In genomic region chr9:127356906-127357305, GRCh38 we compare ENCODE assay signal across 31 cellular contexts. TPM values are rescaled to one million over a fixed set of nuclear protein-coding genes. Genes with fewer than 3 reads are reported as not detected.
"Had no signal": no experiment of that assay in that cellular context is flagged by ENCODE, and none has a peak within 500 bp of the region (broad histone marks: within the 10 kb centered on the region; RNA-seq: fewer than 3 reads in every experiment).

No MANE protein-coding gene starts in this region.

- DNase-seq: natural killer cell; occipital lobe; ovary; posterior cingulate gyrus; psoas muscle; right cardiac atrium; right lobe of liver; sigmoid colon; small intestine; stimulated activated CD4-positive, alpha-beta T cell treated with anti-CD3 and anti-CD28 coated beads, Interleukin-15, amount 100 ng/mL, for 24 hours; stimulated activated CD4-positive, alpha-beta T cell treated with anti-CD3 and anti-CD28 coated beads, Interleukin-2, amount 100 ng/mL, for 24 hours; stimulated activated CD4-positive, alpha-beta T cell treated with anti-CD3 and anti-CD28 coated beads, Interleukin-2, amount 100 ng/mL, for 48 hours; stimulated activated CD4-positive, alpha-beta T cell treated with anti-CD3 and anti-CD28 coated beads, Interleukin-4, amount 100 ng/mL, for 24 hours; stimulated activated naive B cell treated with anti-CD40 and anti-IgM and Interleukin-4, amounts not matched to agents 10 μg/mL and 1 μg/mL and 100 μg/mL, for 72 hours; stimulated activated naive CD4-positive, alpha-beta T cell treated with Interleukin-2 at 50 U/mL for 16 hours; substantia nigra; testis; tibial artery; transverse colon; upper lobe of left lung had no signal

- H3K27me3 ChIP-seq: neural progenitor cell, neutrophil, ovary, right lobe of liver, sigmoid colon, suprapubic skin, testis, tibial artery, transverse colon, upper lobe of left lung, vagina had no signal

- H3K9ac ChIP-seq: neural progenitor cell, parathyroid adenoma had no signal

- H3K4me3 ChIP-seq: neural progenitor cell, ovary, psoas muscle, right lobe of liver, sigmoid colon, suprapubic skin, testis, tibial artery, transverse colon, upper lobe of left lung, vagina had no signal

- H3K4me1 ChIP-seq: parathyroid adenoma, testis had no signal

- H3K36me3 ChIP-seq: neural progenitor cell, neutrophil, ovary, right lobe of liver, transverse colon had no signal

- H3K4me1 Mint-ChIP-seq: nephron had no signal

- H2AFZ ChIP-seq: neural progenitor cell, parathyroid adenoma had no signal

- H3K27ac ChIP-seq: neural progenitor cell, neutrophil, ovary, parathyroid adenoma, right lobe of liver, sigmoid colon, suprapubic skin, testis, transverse colon, upper lobe of left lung, vagina had no signal

- H3K27me3 Mint-ChIP-seq: progenitor cell of endocrine pancreas had no signal

- H3K9me3 Mint-ChIP-seq: naive thymus-derived CD4-positive, alpha-beta T cell; natural killer cell; nephron; neural progenitor cell; stimulated activated effector memory CD8-positive, alpha-beta T cell treated with anti-CD3 and anti-CD28 coated beads, Interleukin-12 subunit alpha, Interleukin-12 subunit beta, amount 100 ng/mL, for 72 hours; stimulated activated naive B cell treated with anti-CD40 and anti-IgM and Interleukin-4, amounts not matched to agents 10 μg/mL and 1 μg/mL and 100 μg/mL, for 72 hours; stimulated activated naive CD8-positive, alpha-beta T cell treated with anti-CD3 and anti-CD28 coated beads, Interleukin-15, Interleukin-2, amounts not matched to agents 100 ng/mL and 50 ng/mL, for 24 hours had no signal

- H3K36me3 Mint-ChIP-seq: natural killer cell; stimulated activated effector memory CD8-positive, alpha-beta T cell treated with anti-CD3 and anti-CD28 coated beads, Interleukin-12 subunit alpha, Interleukin-12 subunit beta, amount 100 ng/mL, for 72 hours had no signal

- FAIRE-seq: small intestine, urothelium cell line had no signal

- H3K4me2 ChIP-seq: neural progenitor cell had no signal

- H3K27ac Mint-ChIP-seq: naive thymus-derived CD4-positive, alpha-beta T cell; natural killer cell; nephron; neural progenitor cell; progenitor cell of endocrine pancreas; stimulated activated naive B cell treated with anti-CD40 and anti-IgM and Interleukin-4, amounts not matched to agents 10 μg/mL and 1 μg/mL and 100 μg/mL, for 72 hours; stimulated activated naive CD8-positive, alpha-beta T cell treated with anti-CD3 and anti-CD28 coated beads, Interleukin-15, Interleukin-2, amounts not matched to agents 100 ng/mL and 50 ng/mL, for 24 hours had no signal

- H3K4me3 Mint-ChIP-seq: naive thymus-derived CD4-positive, alpha-beta T cell; natural killer cell; nephron; neural progenitor cell; stimulated activated effector memory CD8-positive, alpha-beta T cell treated with anti-CD3 and anti-CD28 coated beads, Interleukin-12 subunit alpha, Interleukin-12 subunit beta, amount 100 ng/mL, for 72 hours; stimulated activated naive B cell treated with anti-CD40 and anti-IgM and Interleukin-4, amounts not matched to agents 10 μg/mL and 1 μg/mL and 100 μg/mL, for 72 hours; stimulated activated naive CD8-positive, alpha-beta T cell treated with anti-CD3 and anti-CD28 coated beads, Interleukin-15, Interleukin-2, amounts not matched to agents 100 ng/mL and 50 ng/mL, for 24 hours had no signal

- H3K9me3 ChIP-seq: neutrophil, ovary, psoas muscle, right lobe of liver, sigmoid colon, suprapubic skin, testis, tibial artery, transverse colon, upper lobe of left lung, vagina had no signal

RNA-seq across cellular contexts. Expression of gene SLC2A8, which starts 40.1 kb away (rescaled TPM):
- polyA plus RNA-seq: naive thymus-derived CD4-positive, alpha-beta T cell had no signal
